Comparison of ENCODE assay signal across 2 cellular contexts in the genomic region with DNA sequence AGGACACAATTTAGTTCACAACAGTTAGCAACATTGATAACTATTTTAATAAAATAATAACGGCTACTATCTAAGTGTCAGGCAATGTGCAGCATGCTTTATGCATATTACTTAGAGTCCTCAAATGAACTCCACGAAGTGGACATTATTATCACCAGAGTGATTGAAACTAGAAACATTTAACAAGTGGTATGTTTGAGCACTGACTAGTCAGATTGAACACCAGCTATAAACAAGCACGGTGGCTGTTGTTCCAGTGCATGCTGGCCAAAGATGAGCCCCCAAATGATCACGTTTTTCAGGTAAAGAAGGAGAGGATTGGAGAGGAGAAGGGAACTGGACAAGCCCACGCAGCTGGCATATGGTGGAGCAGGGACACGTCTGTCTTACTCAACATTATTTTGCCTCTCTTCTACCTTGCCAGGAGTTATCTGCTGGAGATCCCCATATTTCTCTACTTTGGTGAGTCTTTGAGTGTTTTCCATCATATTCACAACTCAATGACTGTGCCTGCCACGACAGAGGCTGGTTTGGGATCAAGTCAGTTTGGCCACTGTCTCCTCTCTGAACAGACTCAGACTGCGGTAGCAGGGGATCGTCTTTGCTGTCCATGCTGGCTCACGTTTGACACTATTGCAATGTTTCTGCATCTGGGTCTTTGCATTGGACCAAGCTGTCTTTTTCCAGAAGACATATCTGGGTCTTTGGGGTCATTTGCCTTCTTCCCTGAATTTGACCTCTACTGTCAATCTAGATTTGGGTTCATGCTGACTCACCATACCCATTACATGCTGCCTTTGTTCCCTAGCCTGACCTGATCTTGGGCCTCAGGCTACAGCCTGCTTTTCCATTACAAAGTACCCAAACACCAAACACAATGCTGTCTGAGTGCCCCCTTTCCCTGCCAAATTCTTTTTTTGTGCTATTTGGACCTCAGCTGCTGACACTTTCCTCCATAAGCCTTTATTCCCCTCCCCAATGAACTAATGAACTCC.
TF ChIP-seq lines count a peak whose summit lies in the region.

No MANE protein-coding gene starts in this region.

TF ChIP-seq in A549, 52 proteins besides CTCF, POLR2A, EP300 and RAD21 (continued from another document):
- TF ChIP-seq RCOR1 (IDR thresholded peaks at IDR 0.05; ENCODE audit: low read depth, low read length) (no peak), NFE2L2 (conservative IDR thresholded peaks at IDR 0.05; ENCODE audit: low read length) (no peak), HOXA7 (CRISPR knock-in tag; IDR thresholded peaks at IDR 0.05) (no peak), E2F6 (IDR thresholded peaks at IDR 0.05; ENCODE audit: borderline replicate concordance, low read depth) (no peak), HMGXB4 (CRISPR knock-in tag; IDR thresholded peaks at IDR 0.05; ENCODE audit: borderline replicate concordance) (no peak), CHD4 (IDR thresholded peaks at IDR 0.05; ENCODE audit: borderline replicate concordance) (no peak), PHF8 (IDR thresholded peaks at IDR 0.05; ENCODE audit: borderline replicate concordance, low read depth) (no peak), KDM1A (IDR thresholded peaks at IDR 0.05; ENCODE audit: low read depth) (no peak), FOXS1 (CRISPR knock-in tag; IDR thresholded peaks at IDR 0.05) (no peak), CBX2 (IDR thresholded peaks at IDR 0.05; ENCODE audit: borderline replicate concordance, low read depth) (no peak), EHMT2 (IDR thresholded peaks at IDR 0.05; ENCODE audit: low read depth) (no peak), ZNF302 (CRISPR knock-in tag; IDR thresholded peaks at IDR 0.05) (no peak), CEBPB (IDR thresholded peaks at IDR 0.05) (no peak), REST (IDR thresholded peaks at IDR 0.05) (no peak), ZFP36 (IDR thresholded peaks at IDR 0.05; ENCODE audit: borderline replicate concordance, partially characterized antibody) (no peak), FOSL2 (IDR thresholded peaks at IDR 0.05) (no peak), FOSL2 (CRISPR knock-in tag; IDR thresholded peaks at IDR 0.05) (no peak)
- TF ChIP-seq, protein P1, sequence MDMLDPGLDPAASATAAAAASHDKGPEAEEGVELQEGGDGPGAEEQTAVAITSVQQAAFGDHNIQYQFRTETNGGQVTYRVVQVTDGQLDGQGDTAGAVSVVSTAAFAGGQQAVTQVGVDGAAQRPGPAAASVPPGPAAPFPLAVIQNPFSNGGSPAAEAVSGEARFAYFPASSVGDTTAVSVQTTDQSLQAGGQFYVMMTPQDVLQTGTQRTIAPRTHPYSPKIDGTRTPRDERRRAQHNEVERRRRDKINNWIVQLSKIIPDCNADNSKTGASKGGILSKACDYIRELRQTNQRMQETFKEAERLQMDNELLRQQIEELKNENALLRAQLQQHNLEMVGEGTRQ (IDR thresholded peaks at IDR 0.05) = no peak

TF ChIP-seq in IMR-90, 13 proteins besides CTCF, POLR2A, EP300 and RAD21 (continued from another document):
- TF ChIP-seq, protein P2, sequence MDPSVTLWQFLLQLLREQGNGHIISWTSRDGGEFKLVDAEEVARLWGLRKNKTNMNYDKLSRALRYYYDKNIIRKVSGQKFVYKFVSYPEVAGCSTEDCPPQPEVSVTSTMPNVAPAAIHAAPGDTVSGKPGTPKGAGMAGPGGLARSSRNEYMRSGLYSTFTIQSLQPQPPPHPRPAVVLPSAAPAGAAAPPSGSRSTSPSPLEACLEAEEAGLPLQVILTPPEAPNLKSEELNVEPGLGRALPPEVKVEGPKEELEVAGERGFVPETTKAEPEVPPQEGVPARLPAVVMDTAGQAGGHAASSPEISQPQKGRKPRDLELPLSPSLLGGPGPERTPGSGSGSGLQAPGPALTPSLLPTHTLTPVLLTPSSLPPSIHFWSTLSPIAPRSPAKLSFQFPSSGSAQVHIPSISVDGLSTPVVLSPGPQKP (IDR thresholded peaks at IDR 0.05; ENCODE audit: borderline replicate concordance, low read depth, low read length) = no peak
- no peak for TF ChIP-seq RCOR1 (IDR thresholded peaks at IDR 0.05; ENCODE audit: insufficient replicate concordance, low read length)
- no peak for TF ChIP-seq SMC3 (IDR thresholded peaks at IDR 0.05; ENCODE audit: low read depth, low read length)
- no peak for TF ChIP-seq CHD1 (IDR thresholded peaks at IDR 0.05; ENCODE audit: low read depth, low read length)
- no peak for TF ChIP-seq FOS (IDR thresholded peaks at IDR 0.05; ENCODE audit: low read depth, low read length)
